ENCODE assay signal across 28 cellular contexts in genomic region chr17:33124185-33124584, GRCh38.
"Had no signal": no experiment of that assay in that cellular context is flagged by ENCODE, and none has a peak within 500 bp of the region (broad histone marks: within the 10 kb centered on the region; RNA-seq: fewer than 3 reads in every experiment).

No MANE protein-coding gene starts in this region.

- H2AFZ ChIP-seq: neural progenitor cell, parathyroid adenoma had no signal

- H3K27ac Mint-ChIP-seq: natural killer cell treated with Interleukin-12 subunit alpha and Interleukin-12 subunit beta and Interleukin-15 and Interleukin-18, amount 100 ng/mL, for 72 hours; nephron progenitor cell; neural progenitor cell; progenitor cell of endocrine pancreas; stimulated activated effector memory CD8-positive, alpha-beta T cell treated with anti-CD3 and anti-CD28 coated beads, Interleukin-12 subunit alpha, Interleukin-12 subunit beta, amount 100 ng/mL, for 72 hours; stimulated activated naive B cell treated with anti-CD40 and anti-IgM and Interleukin-4, amounts not matched to agents 10 μg/mL and 1 μg/mL and 100 μg/mL, for 72 hours; stimulated activated naive CD8-positive, alpha-beta T cell treated with anti-CD3 and anti-CD28 coated beads, Interleukin-15, Interleukin-2, amounts not matched to agents 100 ng/mL and 50 ng/mL, for 24 hours had no signal

- H3K4me2 ChIP-seq: neural progenitor cell had no signal

- H3K9ac ChIP-seq: neural progenitor cell, parathyroid adenoma had no signal

- ATAC-seq: natural killer cell treated with Interleukin-12 subunit alpha and Interleukin-12 subunit beta and Interleukin-15 and Interleukin-18, amount 100 ng/mL, for 72 hours; psoas muscle; right cardiac atrium; right lobe of liver; stimulated activated effector memory CD8-positive, alpha-beta T cell treated with anti-CD3 and anti-CD28 coated beads, Interleukin-12 subunit alpha, Interleukin-12 subunit beta, amount 100 ng/mL, for 72 hours; stimulated activated naive B cell treated with anti-CD40 and anti-IgM and Interleukin-4, amounts not matched to agents 10 μg/mL and 1 μg/mL and 100 μg/mL, for 72 hours had no signal

- DNase-seq: nephron progenitor cell; occipital lobe; ovary; posterior cingulate gyrus; psoas muscle; right cardiac atrium; right lobe of liver; sigmoid colon; small intestine; stimulated activated CD4-positive, alpha-beta T cell treated with anti-CD3 and anti-CD28 coated beads, Interleukin-15, amount 100 ng/mL, for 24 hours; stimulated activated CD4-positive, alpha-beta T cell treated with anti-CD3 and anti-CD28 coated beads, Interleukin-2, amount 100 ng/mL, for 24 hours; stimulated activated CD4-positive, alpha-beta T cell treated with anti-CD3 and anti-CD28 coated beads, Interleukin-2, amount 100 ng/mL, for 48 hours; stimulated activated CD4-positive, alpha-beta T cell treated with anti-CD3 and anti-CD28 coated beads, Interleukin-4, amount 100 ng/mL, for 24 hours; stimulated activated naive B cell treated with anti-CD40 and anti-IgM and Interleukin-4, amounts not matched to agents 10 μg/mL and 1 μg/mL and 100 μg/mL, for 72 hours; stimulated activated naive CD4-positive, alpha-beta T cell treated with Interleukin-2 at 50 U/mL for 16 hours; stomach; thyroid gland; trophoblast cell; upper lobe of left lung had no signal

- H3K36me3 ChIP-seq: neural progenitor cell, ovary, right lobe of liver, sigmoid colon, stomach, thoracic aorta, thyroid gland, tibial nerve, upper lobe of left lung, vagina had no signal

- H3K4me1 Mint-ChIP-seq: stimulated activated effector memory CD8-positive, alpha-beta T cell treated with anti-CD3 and anti-CD28 coated beads, Interleukin-12 subunit alpha, Interleukin-12 subunit beta, amount 100 ng/mL, for 72 hours; stimulated activated naive B cell treated with anti-CD40 and anti-IgM and Interleukin-4, amounts not matched to agents 10 μg/mL and 1 μg/mL and 100 μg/mL, for 72 hours had no signal

- H3K27me3 ChIP-seq: ovary, right lobe of liver, sigmoid colon, thyroid gland, upper lobe of left lung, vagina had no signal

- H3K79me2 ChIP-seq: parathyroid adenoma had no signal

- H3K9me3 ChIP-seq: ovary, psoas muscle, right lobe of liver, sigmoid colon, stomach, thoracic aorta, thyroid gland, tibial nerve, upper lobe of left lung, vagina had no signal

- H3K4me3 Mint-ChIP-seq: natural killer cell treated with Interleukin-12 subunit alpha and Interleukin-12 subunit beta and Interleukin-15 and Interleukin-18, amount 100 ng/mL, for 72 hours; nephron progenitor cell; neural progenitor cell; stimulated activated effector memory CD8-positive, alpha-beta T cell treated with anti-CD3 and anti-CD28 coated beads, Interleukin-12 subunit alpha, Interleukin-12 subunit beta, amount 100 ng/mL, for 72 hours; stimulated activated naive B cell treated with anti-CD40 and anti-IgM and Interleukin-4, amounts not matched to agents 10 μg/mL and 1 μg/mL and 100 μg/mL, for 72 hours; stimulated activated naive CD8-positive, alpha-beta T cell treated with anti-CD3 and anti-CD28 coated beads, Interleukin-15, Interleukin-2, amounts not matched to agents 100 ng/mL and 50 ng/mL, for 24 hours had no signal

- H3K36me3 Mint-ChIP-seq: natural killer cell treated with Interleukin-12 subunit alpha and Interleukin-12 subunit beta and Interleukin-15 and Interleukin-18, amount 100 ng/mL, for 72 hours; neural progenitor cell; stimulated activated effector memory CD8-positive, alpha-beta T cell treated with anti-CD3 and anti-CD28 coated beads, Interleukin-12 subunit alpha, Interleukin-12 subunit beta, amount 100 ng/mL, for 72 hours; stimulated activated naive B cell treated with anti-CD40 and anti-IgM and Interleukin-4, amounts not matched to agents 10 μg/mL and 1 μg/mL and 100 μg/mL, for 72 hours had no signal

- H3K4me1 ChIP-seq: parathyroid adenoma, psoas muscle, right lobe of liver, sigmoid colon, stomach, thyroid gland, tibial nerve, upper lobe of left lung, vagina had no signal

- H3K4me3 ChIP-seq: neural progenitor cell, ovary, psoas muscle, right lobe of liver, sigmoid colon, stomach, thoracic aorta, thyroid gland, tibial nerve, upper lobe of left lung, vagina had no signal

- H3K27ac ChIP-seq: neural progenitor cell, ovary, parathyroid adenoma, psoas muscle, right lobe of liver, sigmoid colon, stomach, thoracic aorta, thyroid gland, tibial nerve, upper lobe of left lung, vagina had no signal
